ENCODE assay signal across 8 cellular contexts in the genomic region with DNA sequence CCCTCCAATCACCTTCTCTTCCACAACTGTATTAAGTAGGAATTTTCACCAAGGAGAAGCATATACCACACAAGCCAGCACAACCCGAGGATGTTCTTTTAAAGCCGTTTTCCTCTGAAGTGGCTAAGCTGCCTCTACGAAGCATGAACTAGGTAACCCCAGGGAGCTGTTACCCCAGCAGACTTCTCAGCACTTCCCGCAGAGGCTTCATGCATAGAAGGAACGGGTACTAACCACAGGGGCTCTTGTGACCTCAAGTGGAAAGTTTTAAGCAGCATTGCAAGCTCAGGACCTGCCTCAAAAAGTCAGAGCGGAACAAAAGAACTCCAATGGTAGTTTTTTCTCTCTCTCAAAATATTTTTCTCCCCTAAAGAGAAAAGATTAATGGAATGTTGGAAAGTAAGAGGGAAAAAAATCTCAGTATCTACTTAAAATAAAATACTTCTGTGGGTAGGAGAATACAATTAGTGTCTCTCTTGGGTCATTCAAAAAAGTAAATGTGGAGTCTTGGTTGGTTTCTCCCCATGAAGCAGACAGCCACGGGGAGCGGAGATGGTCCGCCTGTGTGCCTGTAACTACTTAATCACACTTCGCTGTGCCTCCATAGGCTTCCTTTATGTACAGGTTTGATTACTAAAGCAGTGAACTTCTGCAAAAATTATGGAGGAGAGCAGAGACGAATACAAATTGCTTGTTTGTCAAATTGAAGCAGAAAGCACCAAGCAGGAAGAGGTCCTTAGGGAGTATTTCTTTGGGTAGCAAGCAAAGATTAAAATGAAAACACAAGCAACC. TPM values are rescaled to one million over a fixed set of nuclear protein-coding genes. Genes with fewer than 3 reads are reported as not detected.
DNase-seq lines count a peak whose midpoint lies in the region; ATAC-seq and TF ChIP-seq lines count a peak whose summit lies in the region.

No MANE protein-coding gene starts in this region.

- POLR2A ChIA-PET in activated CD8-positive, alpha-beta T cell treated with anti-CD3 and anti-CD28 coated beads, Interleukin-2, amount 10 ng/mL, durations not matched to agents 7 days and 5 days (lab: Charles Lee): interaction anchor here (0.8 kb wide), 1 partner anchor 107 kb away, joined by 4 read pairs; the partner anchor contains the start of gene IER5

- CTCF ChIA-PET in activated CD8-positive, alpha-beta T cell treated with anti-CD3 and anti-CD28 coated beads, Interleukin-2, amount 10 ng/mL, durations not matched to agents 7 days and 5 days (lab: Charles Lee): interaction anchor here (0.8 to 1.2 kb wide), 7 partner anchors 15 to 161 kb away, joined by 3 to 4 read pairs (median 3); no protein-coding TSS in a partner anchor

- peaks cover 63% of the 10 kb centered on the region for H3K36me3 Mint-ChIP-seq in activated CD8-positive, alpha-beta T cell treated with anti-CD3 and anti-CD28 coated beads, Interleukin-2, amount 10 ng/mL, durations not matched to agents 7 days and 5 days (ENCODE audit: low read depth)
- peaks cover 62% of the 10 kb centered on the region for H3K36me3 Mint-ChIP-seq in mesothelial cell of epicardium
- H3K36me3 Mint-ChIP-seq in progenitor cell of endocrine pancreas (ENCODE audit: insufficient read depth): peaks cover 42% of the 10 kb centered on the region

- H3K9me3 Mint-ChIP-seq in activated CD8-positive, alpha-beta T cell treated with anti-CD3 and anti-CD28 coated beads, Interleukin-2, amount 10 ng/mL, durations not matched to agents 7 days and 5 days (ENCODE audit: insufficient read depth): no peaks in the 10 kb centered on the region
- H3K9me3 Mint-ChIP-seq in mesothelial cell of epicardium (peaks cover 8% of the 10 kb centered on the region), progenitor cell of endocrine pancreas (ENCODE audit: low read depth) (no peaks in the 10 kb centered on the region)

- DNase-seq in GM19240 (ENCODE audit: insufficient read length, low spot score) (peak; percentile 43), mesothelial cell of epicardium (ENCODE audit: low spot score in 2 of 2, unreplicated experiment in 2 of 2) (no peak), progenitor cell of endocrine pancreas (ENCODE audit: low spot score, unreplicated experiment) (no peak), NCI-H1105 treated with DMSO at 0.1 percent for 48 hours (lab: John Stamatoyannopoulos, UW) (no peak), NCI-H2227 (lab: John Stamatoyannopoulos, UW; ENCODE audit: unreplicated experiment) (no peak), COR-L47 (lab: John Stamatoyannopoulos, UW) (no peak)
- DNase-seq in activated CD8-positive, alpha-beta T cell treated with anti-CD3 and anti-CD28 coated beads, Interleukin-2, amount 10 ng/mL, durations not matched to agents 7 days and 5 days: peak; percentile 72

- no peaks in the 10 kb centered on the region for H3K27me3 Mint-ChIP-seq in activated CD8-positive, alpha-beta T cell treated with anti-CD3 and anti-CD28 coated beads, Interleukin-2, amount 10 ng/mL, durations not matched to agents 7 days and 5 days (ENCODE audit: low read depth)
- H3K27me3 Mint-ChIP-seq in mesothelial cell of epicardium (ENCODE audit: low read depth): no peaks in the 10 kb centered on the region
- no peaks in the 10 kb centered on the region for H3K27me3 Mint-ChIP-seq in progenitor cell of endocrine pancreas

- no peak for TF ChIP-seq CTCF in mesothelial cell of epicardium (IDR thresholded peaks at IDR 0.05; ENCODE audit: unreplicated experiment)
- no peak for TF ChIP-seq CTCF in progenitor cell of endocrine pancreas (IDR thresholded peaks at IDR 0.05; ENCODE audit: unreplicated experiment)

- peaks cover 24% of the 10 kb centered on the region for H3K4me1 Mint-ChIP-seq in activated CD8-positive, alpha-beta T cell treated with anti-CD3 and anti-CD28 coated beads, Interleukin-2, amount 10 ng/mL, durations not matched to agents 7 days and 5 days (ENCODE audit: low read depth)
- H3K4me1 Mint-ChIP-seq in mesothelial cell of epicardium (peaks cover 7% of the 10 kb centered on the region), progenitor cell of endocrine pancreas (ENCODE audit: low read depth) (peaks cover 15% of the 10 kb centered on the region)

- H3K4me3 Mint-ChIP-seq in activated CD8-positive, alpha-beta T cell treated with anti-CD3 and anti-CD28 coated beads, Interleukin-2, amount 10 ng/mL, durations not matched to agents 7 days and 5 days: peak overlapping the region; percentile 23
- H3K4me3 Mint-ChIP-seq in mesothelial cell of epicardium (no peak overlapping the region), progenitor cell of endocrine pancreas (ENCODE audit: low read depth) (no peak overlapping the region)

- ATAC-seq in HG03108 (IDR thresholded peaks at IDR 0.05; ENCODE audit: unreplicated experiment): peak; percentile 74
- ATAC-seq in activated CD8-positive, alpha-beta T cell treated with anti-CD3 and anti-CD28 coated beads, Interleukin-2, amount 10 ng/mL, durations not matched to agents 7 days and 5 days: peak; percentile 99

- H3K27ac Mint-ChIP-seq in activated CD8-positive, alpha-beta T cell treated with anti-CD3 and anti-CD28 coated beads, Interleukin-2, amount 10 ng/mL, durations not matched to agents 7 days and 5 days: peak overlapping the region; percentile 81
- H3K27ac Mint-ChIP-seq in mesothelial cell of epicardium (peak overlapping the region; percentile 50), progenitor cell of endocrine pancreas (no peak overlapping the region)

RNA-seq across cellular contexts. Expression of gene STX6, which starts 40.9 kb away (rescaled TPM):
- total RNA-seq in activated CD8-positive, alpha-beta T cell treated with anti-CD3 and anti-CD28 coated beads, Interleukin-2, amount 10 ng/mL, durations not matched to agents 7 days and 5 days: 10 to 100 TPM; 19.3 to 21.0 TPM
- total RNA-seq in mesothelial cell of epicardium (23.4 to 24.6 TPM (median 23.8 TPM) in 3 replicates), progenitor cell of endocrine pancreas (21.8 and 24.9 TPM in 2 replicates)

RNA-seq across cellular contexts. Expression of gene MR1, which starts 52.0 kb away (rescaled TPM):
- total RNA-seq in activated CD8-positive, alpha-beta T cell treated with anti-CD3 and anti-CD28 coated beads, Interleukin-2, amount 10 ng/mL, durations not matched to agents 7 days and 5 days: 10 to 100 TPM; 27.9 to 29.3 TPM
- 4.2 to 5.5 TPM (median 4.7 TPM) in 3 replicates for total RNA-seq in mesothelial cell of epicardium
- total RNA-seq in progenitor cell of endocrine pancreas: 0.57 and 0.64 TPM in 2 replicates

Comparison
In these comparisons a context has a peak if more than half of its experiments do, and no peak if none do; other contexts are left out.
1. DNase-seq: peak in GM19240 (single experiment) and activated CD8-positive, alpha-beta T cell treated with anti-CD3 and anti-CD28 coated beads, Interleukin-2, amount 10 ng/mL, durations not matched to agents 7 days and 5 days (single experiment); none in mesothelial cell of epicardium (0 of 2), progenitor cell of endocrine pancreas (single experiment), NCI-H1105 treated with DMSO at 0.1 percent for 48 hours (single experiment), NCI-H2227 (single experiment) and COR-L47 (single experiment).